16 cellular contexts compared by ENCODE assay signal in genomic region chr10:71431945-71432905, GRCh38. TPM values are rescaled to one million over a fixed set of nuclear protein-coding genes. Genes with fewer than 3 reads are reported as not detected.
A peak's percentile ranks its signal among the peaks of the same experiment; 100 is the strongest.
DNase-seq lines count a peak whose midpoint lies in the region; ATAC-seq and TF ChIP-seq lines count a peak whose summit lies in the region.
"Had no signal": no experiment of that assay in that cellular context is flagged by ENCODE, and none has a peak within 500 bp of the region (broad histone marks: within the 10 kb centered on the region; RNA-seq: fewer than 3 reads in every experiment).

No MANE protein-coding gene starts in this region.

- TF ChIP-seq RAD21 in HCT116 (IDR thresholded peaks at IDR 0.05; ENCODE audit: low read depth): no peak

- H3K27ac Mint-ChIP-seq in activated T-helper 2 cell treated with anti-CD3 and anti-CD28 coated beads, Interferon-gamma antibody, Interleukin-2, Interleukin-4, amounts not matched to agents 10 μg/mL and 5 μg/mL and 100 μg/mL, durations not matched to agents 14 hours and 24 hours and 36 hours: no peak overlapping the region
- H3K27ac Mint-ChIP-seq: activated naive CD4-positive, alpha-beta T cell treated with anti-CD3 and anti-CD28 coated beads for 36 hours; CD4-positive, CD25-positive, alpha-beta regulatory T cell; naive B cell; stimulated activated memory B cell treated with anti-CD40 and anti-IgM and Interleukin-4, amounts not matched to agents 10 μg/mL and 1 μg/mL and 100 μg/mL, for 72 hours had no signal

- no peaks in the 10 kb centered on the region for H3K27me3 ChIP-seq in HCT116 (ENCODE audit: insufficient read depth, low read length)
- H3K27me3 ChIP-seq in PC-9 (ENCODE audit: insufficient read depth, low read depth): no peaks in the 10 kb centered on the region
- H3K27me3 ChIP-seq in foreskin keratinocyte: peaks cover 2% of the 10 kb centered on the region

- H3K9ac ChIP-seq in HCT116 (ENCODE audit: low read length): no peak overlapping the region

- CTCF ChIA-PET in HCT116 (lab: Charles Lee) (no interaction called here), PC-9 (lab: Charles Lee) (interaction anchor here (0.6 to 0.7 kb wide), 2 partner anchors 148 to 973 kb away, joined by 3 to 7 read pairs; no protein-coding TSS in a partner anchor)

- no peak overlapping the region for H3K4me3 Mint-ChIP-seq in activated T-helper 2 cell treated with anti-CD3 and anti-CD28 coated beads, Interferon-gamma antibody, Interleukin-2, Interleukin-4, amounts not matched to agents 10 μg/mL and 5 μg/mL and 100 μg/mL, durations not matched to agents 14 hours and 24 hours and 36 hours (ENCODE audit: low read depth)
- H3K4me3 Mint-ChIP-seq: activated naive CD4-positive, alpha-beta T cell treated with anti-CD3 and anti-CD28 coated beads for 36 hours; stimulated activated memory B cell treated with anti-CD40 and anti-IgM and Interleukin-4, amounts not matched to agents 10 μg/mL and 1 μg/mL and 100 μg/mL, for 72 hours had no signal

- H3K9me3 Mint-ChIP-seq in activated T-helper 2 cell treated with anti-CD3 and anti-CD28 coated beads, Interferon-gamma antibody, Interleukin-2, Interleukin-4, amounts not matched to agents 10 μg/mL and 5 μg/mL and 100 μg/mL, durations not matched to agents 14 hours and 24 hours and 36 hours: no peaks in the 10 kb centered on the region
- H3K9me3 Mint-ChIP-seq: activated naive CD4-positive, alpha-beta T cell treated with anti-CD3 and anti-CD28 coated beads for 36 hours; CD4-positive, CD25-positive, alpha-beta regulatory T cell; naive B cell; stimulated activated memory B cell treated with anti-CD40 and anti-IgM and Interleukin-4, amounts not matched to agents 10 μg/mL and 1 μg/mL and 100 μg/mL, for 72 hours had no signal

- H3F3A ChIP-seq in PC-9 (ENCODE audit: insufficient read depth, low read depth): 0 out of 2 replicates have a peak, but pooled peaks cover 6% of the 10 kb centered on the region

- no peak overlapping the region for H3K4me2 ChIP-seq in HCT116 (ENCODE audit: low read length)
- H3K4me2 ChIP-seq in PC-9: no peak overlapping the region

- H3K79me2 ChIP-seq in HCT116 (ENCODE audit: insufficient read depth, low read length) (no peaks in the 10 kb centered on the region), PC-9 (ENCODE audit: low read depth) (no peaks in the 10 kb centered on the region)

- RAD21 ChIA-PET in HCT116 (lab: Charles Lee; ENCODE audit: low non-redundant PET in 1 of 2, low total read pairs in 2 of 2, uncharacterized antibody in 2 of 2, unreplicated experiment in 2 of 2): no interaction called here

- H3K4me1 ChIP-seq in HCT116 (ENCODE audit: control insufficient read depth in 1 of 2, insufficient read depth in 2 of 2, low read length in 2 of 2): peaks cover 9 to 21% of the 10 kb centered on the region in 2 experiments; a peak in 3 of 4 replicates
- H3K4me1 ChIP-seq in PC-9 (replicated peaks; ENCODE audit: insufficient read depth): peaks cover 23% of the 10 kb centered on the region
- no peaks in the 10 kb centered on the region for H3K4me1 ChIP-seq in foreskin keratinocyte

- BruUV-seq in HCT116 (replicated peaks; lab: Mats Ljungman, UMichigan) (no TSS peak), PC-9 (replicated peaks; lab: Mats Ljungman, UMichigan) (no TSS peak)

- H2AFZ ChIP-seq in HCT116 (ENCODE audit: low read depth, low read length, poor library complexity, severe bottlenecking) (no peak overlapping the region), PC-9 (no peak overlapping the region)

- no peak for TF ChIP-seq POLR2A in HCT116 (IDR thresholded peaks at IDR 0.05; ENCODE audit: borderline replicate concordance, extremely low read depth, insufficient read depth, insufficient read length)

- no peaks in the 10 kb centered on the region for H3K9me2 ChIP-seq in HCT116 (ENCODE audit: insufficient read depth)
- no peaks in the 10 kb centered on the region for H3K9me2 ChIP-seq in PC-9 (ENCODE audit: insufficient read depth)

- no peaks in the 10 kb centered on the region for H3K36me3 Mint-ChIP-seq in activated T-helper 2 cell treated with anti-CD3 and anti-CD28 coated beads, Interferon-gamma antibody, Interleukin-2, Interleukin-4, amounts not matched to agents 10 μg/mL and 5 μg/mL and 100 μg/mL, durations not matched to agents 14 hours and 24 hours and 36 hours (ENCODE audit: low read depth)
- H3K36me3 Mint-ChIP-seq: CD4-positive, CD25-positive, alpha-beta regulatory T cell; naive B cell; stimulated activated memory B cell treated with anti-CD40 and anti-IgM and Interleukin-4, amounts not matched to agents 10 μg/mL and 1 μg/mL and 100 μg/mL, for 72 hours had no signal

- H3K36me3 ChIP-seq in HCT116 (ENCODE audit: control insufficient read depth in 1 of 2, insufficient read depth in 2 of 2, low read length in 2 of 2) (no peaks in the 10 kb centered on the region), PC-9 (ENCODE audit: low read depth) (no peaks in the 10 kb centered on the region)

- no peaks in the 10 kb centered on the region for H4K20me1 ChIP-seq in HCT116 (ENCODE audit: insufficient read depth)
- no peaks in the 10 kb centered on the region for H4K20me1 ChIP-seq in PC-9 (ENCODE audit: insufficient read depth)

- peak in 2 of 3 experiments; percentile 40 to 44; a peak in 3 of 6 replicates for TF ChIP-seq CTCF in HCT116 (IDR thresholded peaks at IDR 0.05 in 2 of 3, conservative IDR thresholded peaks at IDR 0.05 in 1 of 3; ENCODE audit: borderline replicate concordance in 1 of 3, insufficient read depth in 1 of 3, low read depth in 2 of 3, low read length in 2 of 3)
- TF ChIP-seq CTCF in PC-9 (conservative IDR thresholded peaks at IDR 0.05): peak; percentile 48
- TF ChIP-seq CTCF in foreskin keratinocyte (conservative IDR thresholded peaks at IDR 0.05): peak; percentile 13

- H3K9me3 ChIP-seq in HCT116 (ENCODE audit: control insufficient read depth in 1 of 2, insufficient read depth in 1 of 2, low read depth in 1 of 2, low read length in 2 of 2): no peaks in the 10 kb centered on the region
- H3K9me3 ChIP-seq in PC-9 (ENCODE audit: insufficient read depth, low read depth): no peaks in the 10 kb centered on the region

- H3K4me3 ChIP-seq in HCT116 (replicated peaks in 1 of 2; ENCODE audit: low read depth in 1 of 2, low read length in 2 of 2) (no peak overlapping the region), PC-9 (no peak overlapping the region)

- H3K27me3 Mint-ChIP-seq in activated T-helper 2 cell treated with anti-CD3 and anti-CD28 coated beads, Interferon-gamma antibody, Interleukin-2, Interleukin-4, amounts not matched to agents 10 μg/mL and 5 μg/mL and 100 μg/mL, durations not matched to agents 14 hours and 24 hours and 36 hours (ENCODE audit: low read depth): peaks cover 3% of the 10 kb centered on the region

- DNase-seq in HCT116 (ENCODE audit: low read depth, low spot score) (no peak), PC-9 (no peak), foreskin keratinocyte (no peak), sciatic nerve (ENCODE audit: low spot score) (peak; percentile 42), D341Med (ENCODE audit: low spot score) (no peak)
- no peak for DNase-seq in activated T-helper 2 cell treated with anti-CD3 and anti-CD28 coated beads, Interferon-gamma antibody, Interleukin-2, Interleukin-4, amounts not matched to agents 10 μg/mL and 5 μg/mL and 100 μg/mL, durations not matched to agents 14 hours and 24 hours and 36 hours (ENCODE audit: low spot score)
- DNase-seq: activated naive CD4-positive, alpha-beta T cell treated with anti-CD3 and anti-CD28 coated beads for 36 hours; CD4-positive, CD25-positive, alpha-beta regulatory T cell; glutamatergic neuron; left colon; naive B cell; NCI-H2081 treated with DMSO at 0.1 percent for 48 hours; stimulated activated CD4-positive, alpha-beta T cell treated with anti-CD3 and anti-CD28 coated beads, Interleukin-4, amount 100 ng/mL, for 1 hour had no signal

- no peak overlapping the region for H3K27ac ChIP-seq in HCT116 (ENCODE audit: low read depth, low read length)
- H3K27ac ChIP-seq in PC-9: no peak overlapping the region
- no peak overlapping the region for H3K27ac ChIP-seq in foreskin keratinocyte

- intact Hi-C loops in HCT116 (cut with micrococcal nuclease) (no loop called here), PC-9 (cut with micrococcal nuclease; ENCODE audit: unreplicated experiment) (loop anchor here (5.0 kb wide), 1 partner anchor 855 kb away; no protein-coding TSS in a partner anchor), sciatic nerve (cut with DNase I) (no loop called here)
- intact Hi-C loops in activated T-helper 2 cell treated with anti-CD3 and anti-CD28 coated beads, Interferon-gamma antibody, Interleukin-2, Interleukin-4, amounts not matched to agents 10 μg/mL and 5 μg/mL and 100 μg/mL, durations not matched to agents 14 hours and 24 hours and 36 hours (cut with micrococcal nuclease): no loop called here

- H3K4me1 Mint-ChIP-seq in activated T-helper 2 cell treated with anti-CD3 and anti-CD28 coated beads, Interferon-gamma antibody, Interleukin-2, Interleukin-4, amounts not matched to agents 10 μg/mL and 5 μg/mL and 100 μg/mL, durations not matched to agents 14 hours and 24 hours and 36 hours (ENCODE audit: low read depth): no peaks in the 10 kb centered on the region
- H3K4me1 Mint-ChIP-seq: naive B cell; stimulated activated memory B cell treated with anti-CD40 and anti-IgM and Interleukin-4, amounts not matched to agents 10 μg/mL and 1 μg/mL and 100 μg/mL, for 72 hours had no signal

- POLR2A ChIA-PET in HCT116 (lab: Charles Lee): interaction anchor here (0.6 kb wide), 1 partner anchor 496 kb away, joined by 3 read pairs; no protein-coding TSS in a partner anchor
- POLR2A ChIA-PET in PC-9 (lab: Charles Lee; ENCODE audit: unreplicated experiment): no interaction called here

- peak; percentile 79 for ATAC-seq in HCT116
- ATAC-seq in foreskin keratinocyte: no peak
- ATAC-seq in sciatic nerve: no peak
- no peak for ATAC-seq in HG02798 (IDR thresholded peaks at IDR 0.05; ENCODE audit: poor library complexity, unreplicated experiment)
- ATAC-seq: left colon; stimulated activated memory B cell treated with anti-CD40 and anti-IgM and Interleukin-4, amounts not matched to agents 10 μg/mL and 1 μg/mL and 100 μg/mL, for 72 hours had no signal

TF ChIP-seq in HCT116, 20 proteins besides CTCF, POLR2A, EP300 and RAD21 (continues in another document):
- TF ChIP-seq POLR2AphosphoS5 (IDR thresholded peaks at IDR 0.05; ENCODE audit: low read depth, low read length): no peak

RNA-seq across cellular contexts. Expression of gene CDH23, which starts 35.5 kb away (rescaled TPM):
- total RNA-seq in HCT116 (2021; ENCODE audit: unreplicated experiment) (not detected), PC-9 (2021) (7.8 and 13.3 TPM in 2 replicates), foreskin keratinocyte (0.04 TPM in 1 of 2 replicates, not detected in the other), sciatic nerve (20.1 TPM)
- polyA plus RNA-seq in HCT116 (2012): 0.04 and 0.16 TPM in 2 replicates
- 0.01 TPM in 1 of 2 replicates, not detected in the other for polyA plus RNA-seq in foreskin keratinocyte
- total RNA-seq in activated T-helper 2 cell treated with anti-CD3 and anti-CD28 coated beads, Interferon-gamma antibody, Interleukin-2, Interleukin-4, amounts not matched to agents 10 μg/mL and 5 μg/mL and 100 μg/mL, durations not matched to agents 14 hours and 24 hours and 36 hours: 0.44 and 0.55 TPM in 2 replicates
- total RNA-seq: endothelial cell of umbilical vein had no signal
- polyA plus RNA-seq: endothelial cell of umbilical vein had no signal
